In genomic region chr12:128820723-128821432, GRCh38 we compare ENCODE assay signal across 9 cellular contexts. TPM values are rescaled to one million over a fixed set of nuclear protein-coding genes. Genes with fewer than 3 reads are reported as not detected.
DNase-seq lines count a peak whose midpoint lies in the region; ATAC-seq, FAIRE-seq and TF ChIP-seq lines count a peak whose summit lies in the region.
"Had no signal": no experiment of that assay in that cellular context is flagged by ENCODE, and none has a peak within 500 bp of the region (broad histone marks: within the 10 kb centered on the region; RNA-seq: fewer than 3 reads in every experiment).

No MANE protein-coding gene starts in this region.

- H3K4me2 ChIP-seq in astrocyte (ENCODE audit: low read length) (no peak overlapping the region), trophoblast cell (ENCODE audit: low read length) (no peak overlapping the region)

- H2BK120ac ChIP-seq in trophoblast cell (ENCODE audit: insufficient read depth, low read length, poor library complexity) = no peak overlapping the region

- H3K4me1 ChIP-seq in astrocyte (ENCODE audit: insufficient read depth, low read length) (peaks cover 28% of the 10 kb centered on the region), trophoblast cell (ENCODE audit: control insufficient read depth in 1 of 2, insufficient read depth in 2 of 2, low read length in 2 of 2) (peaks cover 4 to 20% of the 10 kb centered on the region in 2 experiments), foreskin keratinocyte (peaks cover 19% of the 10 kb centered on the region)

- H2AFZ ChIP-seq in astrocyte (ENCODE audit: low read depth, low read length) (no peak overlapping the region), trophoblast cell (ENCODE audit: insufficient read depth, low read length, poor library complexity) (no peak overlapping the region)

- no peak for TF ChIP-seq CTCF in GM12875 (IDR thresholded peaks at IDR 0.05; ENCODE audit: borderline replicate concordance, insufficient read depth, low read depth, low read length)
- no peak for TF ChIP-seq CTCF in astrocyte (IDR thresholded peaks at IDR 0.05; ENCODE audit: insufficient read depth, low read depth, low read length)
- no peak for TF ChIP-seq CTCF in foreskin keratinocyte (conservative IDR thresholded peaks at IDR 0.05)

- no peak overlapping the region for H3K27ac ChIP-seq in astrocyte (ENCODE audit: low read depth, low read length)
- H3K27ac ChIP-seq in trophoblast cell (ENCODE audit: low read depth, low read length) = no peak overlapping the region
- no peak overlapping the region for H3K27ac ChIP-seq in foreskin keratinocyte

- H3K27me3 Mint-ChIP-seq in astrocyte (ENCODE audit: low read depth, unreplicated experiment) = no peaks in the 10 kb centered on the region

- WGBS in trophoblast cell (ENCODE audit: extremely low coverage, insufficient coverage, insufficient read length) = no CpG with 5 or more reads among the region's 7 CpGs

- peaks cover 4% of the 10 kb centered on the region for H3K36me3 ChIP-seq in astrocyte (ENCODE audit: insufficient read depth, low read length)
- H3K36me3 ChIP-seq in trophoblast cell (ENCODE audit: control insufficient read depth in 1 of 2, insufficient read depth in 2 of 2, low read length in 2 of 2) = peaks cover 4 to 11% of the 10 kb centered on the region in 2 experiments
- peaks cover 23% of the 10 kb centered on the region for H3K36me3 ChIP-seq in MG63

- peaks cover 3% of the 10 kb centered on the region for H3K9me3 Mint-ChIP-seq in astrocyte (ENCODE audit: unreplicated experiment)

- H2AK5ac ChIP-seq in trophoblast cell (ENCODE audit: low read length) = no peak overlapping the region

- peak overlapping the region; percentile 28 for H3K4ac ChIP-seq in trophoblast cell (ENCODE audit: low read depth, low read length)

- H3K36me3 Mint-ChIP-seq in astrocyte (ENCODE audit: low read depth, unreplicated experiment) = peaks cover 5% of the 10 kb centered on the region

- peaks cover 12% of the 10 kb centered on the region for H3K4me1 Mint-ChIP-seq in astrocyte (ENCODE audit: low read depth, unreplicated experiment)

- peak overlapping the region; percentile 93 for H3K4me3 ChIP-seq in GM12875 (ENCODE audit: low read depth, low read length)
- no peak overlapping the region for H3K4me3 ChIP-seq in astrocyte (ENCODE audit: insufficient read depth, low read depth, low read length)
- no peak overlapping the region for H3K4me3 ChIP-seq in trophoblast cell (ENCODE audit: low read depth, low read length)
- H3K4me3 ChIP-seq in MG63 = no peak overlapping the region

- DNase-seq in astrocyte (ENCODE audit: low read depth) = no peak
- DNase-seq in trophoblast cell = peak in 1 of 2 donors; percentile 18
- no peak for DNase-seq in NCI-H1436 treated with DMSO at 0.1 percent for 48 hours (lab: John Stamatoyannopoulos, UW)
- no peak for DNase-seq in foreskin keratinocyte
- no peak for DNase-seq in MG63

- H3K18ac ChIP-seq in trophoblast cell (ENCODE audit: low read length) = no peak overlapping the region

- no peak overlapping the region for H2BK5ac ChIP-seq in trophoblast cell (ENCODE audit: low read depth, low read length, poor library complexity)

- FAIRE-seq in astrocyte (lab: Jason Lieb, UNC) = no peak
- FAIRE-seq: endothelial cell of umbilical vein had no signal

- no peak overlapping the region for H2BK12ac ChIP-seq in trophoblast cell (ENCODE audit: low read length)

- peaks cover 32% of the 10 kb centered on the region for H4K20me1 ChIP-seq in astrocyte (ENCODE audit: insufficient read depth, low read length)

- ATAC-seq in GM19455 (IDR thresholded peaks at IDR 0.05; ENCODE audit: unreplicated experiment) = peak; percentile 56
- peak; percentile 44 for ATAC-seq in HG03442 (IDR thresholded peaks at IDR 0.05; ENCODE audit: unreplicated experiment)
- ATAC-seq in foreskin keratinocyte = no peak

- no peak overlapping the region for H3K14ac ChIP-seq in trophoblast cell (ENCODE audit: low read length)

- H3K9me3 ChIP-seq in astrocyte (ENCODE audit: insufficient read depth, low read depth, low read length) (no peaks in the 10 kb centered on the region), trophoblast cell (ENCODE audit: insufficient read depth, low read depth, low read length) (no peaks in the 10 kb centered on the region), MG63 (no peaks in the 10 kb centered on the region)

- H3K27ac Mint-ChIP-seq in astrocyte (ENCODE audit: unreplicated experiment) = no peak overlapping the region

- no peak overlapping the region for H4K91ac ChIP-seq in trophoblast cell (ENCODE audit: low read depth, low read length)

- peak overlapping the region; percentile 46 for H3K4me3 Mint-ChIP-seq in astrocyte (ENCODE audit: unreplicated experiment)

- H3K79me2 ChIP-seq in astrocyte (ENCODE audit: insufficient read depth, low read length) (peaks cover 78% of the 10 kb centered on the region), trophoblast cell (ENCODE audit: control insufficient read depth, insufficient read depth, low read length, poor library complexity) (peaks cover 22% of the 10 kb centered on the region)

- H3K27me3 ChIP-seq in astrocyte (ENCODE audit: insufficient read depth, low read length) (no peaks in the 10 kb centered on the region), trophoblast cell (ENCODE audit: insufficient read depth, low read length) (no peaks in the 10 kb centered on the region), foreskin keratinocyte (no peaks in the 10 kb centered on the region), MG63 (no peaks in the 10 kb centered on the region)

- peaks cover 10% of the 10 kb centered on the region for H3K79me1 ChIP-seq in trophoblast cell (ENCODE audit: low read length)

- no peak overlapping the region for H4K8ac ChIP-seq in trophoblast cell (ENCODE audit: low read depth, low read length)

- H3K9ac ChIP-seq in astrocyte (ENCODE audit: low read length) (peak overlapping the region; percentile 10), trophoblast cell (ENCODE audit: low read length) (no peak overlapping the region)

- H4K12ac ChIP-seq in trophoblast cell (ENCODE audit: low read depth, low read length) = no peak overlapping the region

- H3K23ac ChIP-seq in trophoblast cell (ENCODE audit: low read length) = no peak overlapping the region

RNA-seq across cellular contexts. Expression of gene SLC15A4, which starts 2.9 kb away (rescaled TPM):
- total RNA-seq in astrocyte (11.9 and 12.4 TPM in 2 replicates), foreskin keratinocyte (25.9 and 29.0 TPM in 2 replicates)
- polyA plus RNA-seq in trophoblast cell (2013) = 13.3 and 13.4 TPM in 2 replicates
- 15.1 and 15.3 TPM in 2 replicates for polyA plus RNA-seq in foreskin keratinocyte
- total RNA-seq in MG63 (2014; rRNA removed; shearing (Covaris generic); ENCODE audit: low replicate concordance) = 20.9 and 26.9 TPM in 2 replicates

RNA-seq across cellular contexts. Expression of gene GLT1D1, which starts 32.4 kb away (rescaled TPM):
- total RNA-seq in astrocyte (0.14 and 0.16 TPM in 2 replicates), foreskin keratinocyte (not detected in 2 replicates)
- polyA plus RNA-seq in trophoblast cell (2013) = 0.08 and 0.10 TPM in 2 replicates
- not detected in 2 replicates for polyA plus RNA-seq in foreskin keratinocyte
- 0.39 and 4.2 TPM in 2 replicates for total RNA-seq in MG63 (2014; rRNA removed; shearing (Covaris generic); ENCODE audit: low replicate concordance)
- total RNA-seq: endothelial cell of umbilical vein had no signal
- polyA plus RNA-seq: endothelial cell of umbilical vein had no signal
